Comparison of ENCODE assay signal across 28 cellular contexts in genomic region chr13:111567637-111568036, GRCh38.
"Had no signal": no experiment of that assay in that cellular context is flagged by ENCODE, and none has a peak within 500 bp of the region (broad histone marks: within the 10 kb centered on the region; RNA-seq: fewer than 3 reads in every experiment).

No MANE protein-coding gene starts in this region.

- H3K27me3 ChIP-seq: brain microvascular endothelial cell, colonic mucosa had no signal

- H3K36me3 ChIP-seq: brain microvascular endothelial cell, colonic mucosa, WERI-Rb-1 had no signal

- H3K4me3 ChIP-seq: colonic mucosa had no signal

- H3K27ac Mint-ChIP-seq: activated B cell treated with CpG ODN at 0.5 μM for 24 hours; activated CD8-positive, alpha-beta memory T cell treated with anti-CD3 and anti-CD28 coated beads, Interleukin-2, amount 10 ng/mL, durations not matched to agents 7 days and 5 days; activated CD8-positive, alpha-beta T cell treated with anti-CD3 and anti-CD28 coated beads, Interleukin-2, amount 10 ng/mL, durations not matched to agents 7 days and 5 days; activated naive CD8-positive, alpha-beta T cell; activated T-cell treated with anti-CD3 and anti-CD28 coated beads, Interleukin-2, amount 50 U/mL, for 24 hours; activated T-cell treated with anti-CD3 and anti-CD28 coated beads, Interleukin-2, amount 50 U/mL, for 72 hours; T-helper 17 cell; T-helper 2 cell treated with Interferon-gamma antibody and Interleukin-4, amounts not matched to agents 5 μg/mL and 100 μg/mL, for 36 hours had no signal

- H3K4me1 ChIP-seq: colonic mucosa had no signal

- ATAC-seq: activated CD4-positive, CD25-positive, alpha-beta regulatory T cell treated with anti-CD3 and anti-CD28 coated beads, Interleukin-2, amount 50 U/mL, for 24 hours; activated CD8-positive, alpha-beta memory T cell treated with anti-CD3 and anti-CD28 coated beads, Interleukin-2, amount 10 ng/mL, durations not matched to agents 7 days and 5 days; activated CD8-positive, alpha-beta T cell treated with anti-CD3 and anti-CD28 coated beads, Interleukin-2, amount 10 ng/mL, durations not matched to agents 7 days and 5 days; activated T-cell treated with anti-CD3 and anti-CD28 coated beads, Interleukin-2, amount 50 U/mL, for 72 hours; esophagus mucosa; T-helper 17 cell had no signal

- DNase-seq: activated B cell treated with CpG ODN at 0.5 μM for 24 hours; activated CD4-positive, alpha-beta T cell treated with anti-CD3 and anti-CD28 coated beads for 48 hours; activated CD4-positive, alpha-beta T cell treated with anti-CD3 and anti-CD28 coated beads, Interleukin-2, amount 50 U/mL, for 1 hour; activated CD4-positive, alpha-beta T cell treated with anti-CD3 and anti-CD28 coated beads, Interleukin-2, amount 50 U/mL, for 48 hours; activated CD8-positive, alpha-beta memory T cell treated with anti-CD3 and anti-CD28 coated beads, Interleukin-2, amount 10 ng/mL, durations not matched to agents 7 days and 5 days; activated CD8-positive, alpha-beta memory T cell treated with anti-CD3 and anti-CD28 coated beads, Interleukin-2, amount 50 U/mL, for 48 hours; activated CD8-positive, alpha-beta T cell treated with anti-CD3 and anti-CD28 coated beads, Interleukin-2, amount 10 ng/mL, durations not matched to agents 7 days and 5 days; activated gamma-delta T cell; activated naive CD4-positive, alpha-beta T cell treated with anti-CD3 and anti-CD28 coated beads, Interleukin-2, amount 50 U/mL, for 16 hours; activated naive CD4-positive, alpha-beta T cell treated with Interleukin-2 at 50 U/mL for 16 hours; activated T-cell treated with anti-CD3 and anti-CD28 coated beads for 4 hours; activated T-cell treated with anti-CD3 and anti-CD28 coated beads, Interleukin-2, amount 50 U/mL, for 24 hours; activated T-cell treated with anti-CD3 and anti-CD28 coated beads, Interleukin-2, amount 50 U/mL, for 72 hours; amniotic stem cell; anterior cingulate cortex; brain microvascular endothelial cell; caudate nucleus; colonic mucosa; effector CD8-positive, alpha-beta T cell; foreskin fibroblast; T-helper 1 cell; T-helper 17 cell; T1000; WERI-Rb-1 had no signal

- H3K36me3 Mint-ChIP-seq: activated CD8-positive, alpha-beta memory T cell treated with anti-CD3 and anti-CD28 coated beads, Interleukin-2, amount 10 ng/mL, durations not matched to agents 7 days and 5 days had no signal

- H3K9me3 ChIP-seq: colonic mucosa had no signal

- H3K4me3 Mint-ChIP-seq: activated B cell treated with CpG ODN at 0.5 μM for 24 hours; activated CD8-positive, alpha-beta memory T cell treated with anti-CD3 and anti-CD28 coated beads, Interleukin-2, amount 10 ng/mL, durations not matched to agents 7 days and 5 days; activated CD8-positive, alpha-beta T cell treated with anti-CD3 and anti-CD28 coated beads, Interleukin-2, amount 10 ng/mL, durations not matched to agents 7 days and 5 days; activated naive CD8-positive, alpha-beta T cell; activated T-cell treated with anti-CD3 and anti-CD28 coated beads, Interleukin-2, amount 50 U/mL, for 24 hours; activated T-cell treated with anti-CD3 and anti-CD28 coated beads, Interleukin-2, amount 50 U/mL, for 72 hours; T-helper 17 cell; T-helper 2 cell treated with Interferon-gamma antibody and Interleukin-4, amounts not matched to agents 5 μg/mL and 100 μg/mL, for 36 hours had no signal

- H3K4me1 Mint-ChIP-seq: activated B cell treated with CpG ODN at 0.5 μM for 24 hours; activated CD8-positive, alpha-beta memory T cell treated with anti-CD3 and anti-CD28 coated beads, Interleukin-2, amount 10 ng/mL, durations not matched to agents 7 days and 5 days; T-helper 17 cell had no signal

- H3K27me3 Mint-ChIP-seq: activated B cell treated with CpG ODN at 0.5 μM for 24 hours; activated CD8-positive, alpha-beta memory T cell treated with anti-CD3 and anti-CD28 coated beads, Interleukin-2, amount 10 ng/mL, durations not matched to agents 7 days and 5 days had no signal

- H3K9me3 Mint-ChIP-seq: activated B cell treated with CpG ODN at 0.5 μM for 24 hours; activated T-cell treated with anti-CD3 and anti-CD28 coated beads, Interleukin-2, amount 50 U/mL, for 24 hours had no signal

- H3K27ac ChIP-seq: brain microvascular endothelial cell, colonic mucosa, WERI-Rb-1 had no signal
